ENCODE assay signal across 8 cellular contexts in genomic region chr6:138765896-138766487, GRCh38. TPM values are rescaled to one million over a fixed set of nuclear protein-coding genes. Genes with fewer than 3 reads are reported as not detected.
DNase-seq lines count a peak whose midpoint lies in the region; ATAC-seq and TF ChIP-seq lines count a peak whose summit lies in the region.

No MANE protein-coding gene starts in this region.

- no peaks in the 10 kb centered on the region for H3K36me3 ChIP-seq in RWPE2 (ENCODE audit: low read depth)

- H3K27me3 ChIP-seq in RWPE2 (ENCODE audit: insufficient read depth, poor library complexity, severe bottlenecking): no peaks in the 10 kb centered on the region

- no peak overlapping the region for H3K4me3 ChIP-seq in RWPE2 (ENCODE audit: severe bottlenecking)
- no peak overlapping the region for H3K4me3 ChIP-seq in fibroblast of pulmonary artery (replicated peaks; ENCODE audit: low read depth, low read length)

- no peak overlapping the region for H3K27ac ChIP-seq in RWPE2 (ENCODE audit: poor library complexity, severe bottlenecking)

- DNase-seq in COLO829 (ENCODE audit: low spot score) (peak; percentile 45), HT1080 (ENCODE audit: low read depth) (peak; percentile 18), RWPE2 (ENCODE audit: low spot score) (no peak), fibroblast of pulmonary artery (ENCODE audit: low read depth) (peak; percentile 72), renal cortical epithelial cell (ENCODE audit: low read depth) (peak; percentile 51), HK-2 (ENCODE audit: unreplicated experiment) (no peak)

- ATAC-seq in RWPE2 (ENCODE audit: low read depth): no peak
- ATAC-seq in activated CD4-positive, CD25-positive, alpha-beta regulatory T cell treated with anti-CD3 and anti-CD28 coated beads, Interleukin-2, amount 50 U/mL, for 24 hours: no peak
- no peak for ATAC-seq in GM18505 (IDR thresholded peaks at IDR 0.05; ENCODE audit: unreplicated experiment)

- TF ChIP-seq CTCF in RWPE2 (IDR thresholded peaks at IDR 0.05; ENCODE audit: poor library complexity, severe bottlenecking) (peak; percentile 81), fibroblast of pulmonary artery (IDR thresholded peaks at IDR 0.05; ENCODE audit: low read length, missing control alignments) (peak; percentile 61)

- no peaks in the 10 kb centered on the region for H3K9me3 ChIP-seq in RWPE2 (ENCODE audit: severe bottlenecking)

- TF ChIP-seq POLR2A in GM18505 (IDR thresholded peaks at IDR 0.05; ENCODE audit: borderline replicate concordance, extremely low read depth, insufficient read depth, insufficient read length): no peak

- H3K4me1 ChIP-seq in RWPE2 (ENCODE audit: insufficient read depth, poor library complexity, severe bottlenecking): no peaks in the 10 kb centered on the region

RNA-seq across cellular contexts. Expression of gene CCDC28A, which starts 7.6 kb away (rescaled TPM):
- 19.7 and 22.5 TPM in 2 replicates for total RNA-seq in HT1080 (2014; rRNA removed; shearing (Covaris generic))
- polyA plus RNA-seq in HT1080 (2015; cell fraction: cytosol; rRNA removed): 33.1 and 33.5 TPM in 2 replicates
- 12.8 and 13.0 TPM in 2 replicates for polyA plus RNA-seq in HT1080 (2015; cell fraction: nucleus; rRNA removed)
- total RNA-seq in renal cortical epithelial cell: 8.3 and 20.0 TPM in 2 replicates

RNA-seq across cellular contexts. Expression of gene ECT2L, which starts 29.9 kb away (rescaled TPM):
- total RNA-seq in HT1080 (2014; rRNA removed; shearing (Covaris generic)): not detected in 2 replicates
- not detected in 2 replicates for polyA plus RNA-seq in HT1080 (2015; cell fraction: cytosol; rRNA removed)
- not detected in 2 replicates for polyA plus RNA-seq in HT1080 (2015; cell fraction: nucleus; rRNA removed)
- total RNA-seq in renal cortical epithelial cell: 0.10 TPM in 1 of 2 replicates, not detected in the other

Comparison
In these comparisons a context has a peak if more than half of its experiments do, and no peak if none do; other contexts are left out.
1. DNase-seq: peak in COLO829 (single experiment), HT1080 (single experiment), fibroblast of pulmonary artery (single experiment) and renal cortical epithelial cell (single experiment); none in RWPE2 (single experiment) and HK-2 (single experiment).